16 cellular contexts compared by ENCODE assay signal in the genomic region with DNA sequence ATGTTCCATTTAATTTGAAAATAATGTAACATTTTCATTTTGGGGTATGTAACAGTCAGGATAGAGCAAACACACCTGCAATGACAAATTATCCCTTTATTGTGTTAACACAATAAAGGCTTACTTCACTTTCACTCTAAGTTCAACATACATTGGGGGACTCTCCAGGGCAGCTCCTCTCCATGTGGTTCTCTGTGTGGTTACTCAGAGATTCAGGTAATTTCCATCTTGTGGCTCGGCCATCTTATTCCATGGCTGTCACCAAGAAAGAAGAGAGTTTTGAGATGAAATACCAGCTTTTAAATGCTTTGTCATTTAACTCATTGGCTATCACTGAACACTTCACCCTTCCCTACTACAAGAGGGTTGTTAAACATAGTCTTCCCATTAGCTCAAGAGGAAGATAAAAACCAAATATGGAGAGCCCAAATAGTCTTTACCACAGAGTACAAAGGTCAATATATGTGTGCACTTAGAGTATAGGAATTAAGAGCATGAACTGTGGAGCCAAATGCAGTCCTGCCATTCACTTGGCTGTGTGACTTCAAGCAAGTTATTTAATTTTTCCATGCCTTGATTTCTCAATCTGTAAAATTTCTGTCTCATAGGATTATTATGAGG. TPM values are rescaled to one million over a fixed set of nuclear protein-coding genes. Genes with fewer than 3 reads are reported as not detected.
"Had no signal": no experiment of that assay in that cellular context is flagged by ENCODE, and none has a peak within 500 bp of the region (broad histone marks: within the 10 kb centered on the region; RNA-seq: fewer than 3 reads in every experiment).

No MANE protein-coding gene starts in this region.

- H3K9me3 Mint-ChIP-seq: activated CD4-positive, alpha-beta memory T cell treated with anti-CD3 and anti-CD28 coated beads for 36 hours; activated naive CD4-positive, alpha-beta T cell treated with anti-CD3 and anti-CD28 coated beads for 36 hours; activated T-helper 2 cell treated with anti-CD3 and anti-CD28 coated beads, Interferon-gamma antibody, Interleukin-2, Interleukin-4, amounts not matched to agents 10 μg/mL and 5 μg/mL and 100 μg/mL, durations not matched to agents 14 hours and 24 hours and 36 hours; memory B cell; naive thymus-derived CD8-positive, alpha-beta T cell had no signal

- H3K4me1 Mint-ChIP-seq: activated CD4-positive, alpha-beta T cell treated with anti-CD3 and anti-CD28 coated beads for 36 hours; activated CD8-positive, alpha-beta memory T cell treated with anti-CD3 and anti-CD28 coated beads, Interleukin-2, amount 10 ng/mL, durations not matched to agents 7 days and 5 days; memory B cell; naive thymus-derived CD8-positive, alpha-beta T cell; stimulated activated naive B cell treated with anti-CD40 and anti-IgM and Interleukin-4, amounts not matched to agents 10 μg/mL and 1 μg/mL and 100 μg/mL, for 72 hours had no signal

- H3K4me3 Mint-ChIP-seq: activated CD4-positive, alpha-beta memory T cell treated with anti-CD3 and anti-CD28 coated beads for 36 hours; activated CD4-positive, alpha-beta T cell treated with anti-CD3 and anti-CD28 coated beads for 36 hours; activated CD8-positive, alpha-beta memory T cell treated with anti-CD3 and anti-CD28 coated beads, Interleukin-2, amount 10 ng/mL, durations not matched to agents 7 days and 5 days; activated naive CD4-positive, alpha-beta T cell treated with anti-CD3 and anti-CD28 coated beads for 36 hours; memory B cell; naive thymus-derived CD8-positive, alpha-beta T cell; stimulated activated naive B cell treated with anti-CD40 and anti-IgM and Interleukin-4, amounts not matched to agents 10 μg/mL and 1 μg/mL and 100 μg/mL, for 72 hours had no signal

- DNase-seq: activated CD4-positive, alpha-beta memory T cell treated with anti-CD3 and anti-CD28 coated beads for 36 hours; activated CD4-positive, alpha-beta T cell treated with anti-CD3 and anti-CD28 coated beads for 36 hours; activated CD8-positive, alpha-beta memory T cell treated with anti-CD3 and anti-CD28 coated beads, Interleukin-2, amount 10 ng/mL, durations not matched to agents 7 days and 5 days; activated naive CD4-positive, alpha-beta T cell treated with anti-CD3 and anti-CD28 coated beads for 36 hours; activated T-cell treated with anti-CD3 and anti-CD28 coated beads, Interleukin-2, amount 50 U/mL, for 1 hour; hippocampal formation; left ventricle myocardium inferior; naive thymus-derived CD8-positive, alpha-beta T cell; pancreas; stimulated activated CD4-positive, alpha-beta T cell treated with anti-CD3 and anti-CD28 coated beads, Interleukin-12 subunit alpha, Interleukin-12 subunit beta, amount 100 ng/mL, for 4 hours; stimulated activated CD4-positive, alpha-beta T cell treated with anti-CD3 and anti-CD28 coated beads, Interleukin-2, amount 100 ng/mL, for 48 hours; stimulated activated naive B cell treated with anti-CD40 and anti-IgM and Interleukin-4, amounts not matched to agents 10 μg/mL and 1 μg/mL and 100 μg/mL, for 72 hours; tibial artery had no signal

- H3K36me3 Mint-ChIP-seq: activated CD4-positive, alpha-beta memory T cell treated with anti-CD3 and anti-CD28 coated beads for 36 hours; activated CD8-positive, alpha-beta memory T cell treated with anti-CD3 and anti-CD28 coated beads, Interleukin-2, amount 10 ng/mL, durations not matched to agents 7 days and 5 days had no signal

- ATAC-seq: activated CD4-positive, alpha-beta T cell treated with anti-CD3 and anti-CD28 coated beads for 36 hours; activated CD8-positive, alpha-beta memory T cell treated with anti-CD3 and anti-CD28 coated beads, Interleukin-2, amount 10 ng/mL, durations not matched to agents 7 days and 5 days; esophagus mucosa; naive thymus-derived CD8-positive, alpha-beta T cell; pancreas; stimulated activated naive B cell treated with anti-CD40 and anti-IgM and Interleukin-4, amounts not matched to agents 10 μg/mL and 1 μg/mL and 100 μg/mL, for 72 hours had no signal

- H3K27ac Mint-ChIP-seq: activated CD4-positive, alpha-beta memory T cell treated with anti-CD3 and anti-CD28 coated beads for 36 hours; activated CD4-positive, alpha-beta T cell treated with anti-CD3 and anti-CD28 coated beads for 36 hours; activated CD8-positive, alpha-beta memory T cell treated with anti-CD3 and anti-CD28 coated beads, Interleukin-2, amount 10 ng/mL, durations not matched to agents 7 days and 5 days; activated naive CD4-positive, alpha-beta T cell treated with anti-CD3 and anti-CD28 coated beads for 36 hours; activated T-helper 2 cell treated with anti-CD3 and anti-CD28 coated beads, Interferon-gamma antibody, Interleukin-2, Interleukin-4, amounts not matched to agents 10 μg/mL and 5 μg/mL and 100 μg/mL, durations not matched to agents 14 hours and 24 hours and 36 hours; memory B cell; naive thymus-derived CD8-positive, alpha-beta T cell; stimulated activated naive B cell treated with anti-CD40 and anti-IgM and Interleukin-4, amounts not matched to agents 10 μg/mL and 1 μg/mL and 100 μg/mL, for 72 hours had no signal

- H3K27me3 Mint-ChIP-seq: activated CD4-positive, alpha-beta memory T cell treated with anti-CD3 and anti-CD28 coated beads for 36 hours; activated CD4-positive, alpha-beta T cell treated with anti-CD3 and anti-CD28 coated beads for 36 hours; memory B cell; stimulated activated naive B cell treated with anti-CD40 and anti-IgM and Interleukin-4, amounts not matched to agents 10 μg/mL and 1 μg/mL and 100 μg/mL, for 72 hours had no signal

RNA-seq across cellular contexts. Expression of gene TPH1, which starts 10.6 kb away (rescaled TPM):
- total RNA-seq: left ventricle myocardium inferior had no signal
